Comparison of ENCODE assay signal across 8 cellular contexts in the genomic region with DNA sequence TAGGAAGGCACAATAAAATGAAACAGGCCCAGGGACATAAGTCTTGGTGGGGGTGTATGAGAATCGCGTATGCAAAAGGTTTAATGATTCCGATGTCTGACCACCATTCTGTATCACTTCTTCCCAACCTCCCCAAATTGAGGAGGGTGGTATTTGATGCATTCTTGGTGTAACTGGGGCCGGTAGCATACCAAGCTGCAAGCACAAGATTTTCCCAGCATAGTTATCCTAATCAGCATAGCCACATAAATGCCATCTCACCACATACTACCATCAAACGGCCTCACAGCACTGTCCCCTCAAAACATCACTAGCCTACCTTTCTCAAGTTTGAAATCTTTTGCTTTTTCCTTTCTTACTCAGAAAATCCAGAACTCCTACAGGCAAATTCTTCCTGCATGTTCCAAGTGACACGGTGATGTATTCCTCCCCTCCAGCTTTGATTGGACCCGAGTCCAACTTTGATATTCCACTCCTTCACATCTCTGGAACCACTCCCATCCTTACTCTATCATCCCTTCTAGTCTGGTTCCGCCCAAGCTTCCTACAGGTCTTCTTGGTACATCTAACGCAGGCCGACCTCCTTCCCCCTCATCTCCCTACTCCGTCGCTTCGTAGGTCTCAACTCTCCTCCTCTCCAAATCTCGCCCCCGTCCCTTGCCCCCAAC. TPM values are rescaled to one million over a fixed set of nuclear protein-coding genes. Genes with fewer than 3 reads are reported as not detected.
DNase-seq lines count a peak whose midpoint lies in the region; ATAC-seq and TF ChIP-seq lines count a peak whose summit lies in the region.

No MANE protein-coding gene starts in this region.

- H3K4me1 Mint-ChIP-seq in activated CD8-positive, alpha-beta memory T cell treated with anti-CD3 and anti-CD28 coated beads, Interleukin-2, amount 10 ng/mL, durations not matched to agents 7 days and 5 days, result peaks cover 43% of the 10 kb centered on the region
- peaks cover 41 to 48% of the 10 kb centered on the region in 2 donors for H3K4me1 Mint-ChIP-seq in natural killer cell

- no peak for ATAC-seq in activated CD8-positive, alpha-beta memory T cell treated with anti-CD3 and anti-CD28 coated beads, Interleukin-2, amount 10 ng/mL, durations not matched to agents 7 days and 5 days
- ATAC-seq in natural killer cell (no peak), HG03025 (IDR thresholded peaks at IDR 0.05; ENCODE audit: low FRiP score, unreplicated experiment) (no peak)

- no peaks in the 10 kb centered on the region for H3K9me3 Mint-ChIP-seq in activated CD8-positive, alpha-beta memory T cell treated with anti-CD3 and anti-CD28 coated beads, Interleukin-2, amount 10 ng/mL, durations not matched to agents 7 days and 5 days (ENCODE audit: low read depth)
- H3K9me3 Mint-ChIP-seq in natural killer cell, result no peaks in the 10 kb centered on the region

- DNase-seq in activated CD8-positive, alpha-beta memory T cell treated with anti-CD3 and anti-CD28 coated beads, Interleukin-2, amount 10 ng/mL, durations not matched to agents 7 days and 5 days, result no peak
- DNase-seq in activated CD8-positive, alpha-beta memory T cell treated with anti-CD3 and anti-CD28 coated beads for 24 hours, result no peak
- DNase-seq in RWPE1 (ENCODE audit: low spot score) (peak; percentile 49), epithelial cell of esophagus (ENCODE audit: low read depth) (peak; percentile 59), natural killer cell (no peak), ureter (ENCODE audit: low spot score) (no peak), cortex of kidney (lab: John Stamatoyannopoulos, UW) (no peak)

- TF ChIP-seq CTCF in RWPE1 (conservative IDR thresholded peaks at IDR 0.05; ENCODE audit: low read depth), result no peak
- TF ChIP-seq CTCF in epithelial cell of esophagus (IDR thresholded peaks at IDR 0.05; ENCODE audit: insufficient read depth, low read depth, low read length, missing control alignments), result no peak
- TF ChIP-seq CTCF in natural killer cell (IDR thresholded peaks at IDR 0.05), result no peak

- peak overlapping the region; percentile 89 for H3K4me3 ChIP-seq in epithelial cell of esophagus (ENCODE audit: low read length)

- H3K36me3 Mint-ChIP-seq in activated CD8-positive, alpha-beta memory T cell treated with anti-CD3 and anti-CD28 coated beads, Interleukin-2, amount 10 ng/mL, durations not matched to agents 7 days and 5 days, result peaks cover 43% of the 10 kb centered on the region
- H3K36me3 Mint-ChIP-seq in natural killer cell, result peaks cover 11% of the 10 kb centered on the region

- no peaks in the 10 kb centered on the region for H3K27me3 Mint-ChIP-seq in activated CD8-positive, alpha-beta memory T cell treated with anti-CD3 and anti-CD28 coated beads, Interleukin-2, amount 10 ng/mL, durations not matched to agents 7 days and 5 days
- no peaks in the 10 kb centered on the region for H3K27me3 Mint-ChIP-seq in natural killer cell (ENCODE audit: low read depth in 2 of 2)

- intact Hi-C loops in natural killer cell (cut with micrococcal nuclease), result loop anchor here (2.0 kb wide), 1 partner anchor 22 kb away; no protein-coding TSS in a partner anchor

- peak overlapping the region; percentile 98 for H3K4me3 Mint-ChIP-seq in activated CD8-positive, alpha-beta memory T cell treated with anti-CD3 and anti-CD28 coated beads, Interleukin-2, amount 10 ng/mL, durations not matched to agents 7 days and 5 days
- peak overlapping the region; percentile 92 for H3K4me3 Mint-ChIP-seq in natural killer cell

- CTCF ChIA-PET in activated CD8-positive, alpha-beta memory T cell treated with anti-CD3 and anti-CD28 coated beads, Interleukin-2, amount 10 ng/mL, durations not matched to agents 7 days and 5 days (lab: Charles Lee), result interaction anchor here (0.7 to 7.7 kb wide), 10 partner anchors 11 to 806 kb away, joined by 3 to 68 read pairs (median 3); partner anchors contain the start of genes ENTREP3 and FDPS
- CTCF ChIA-PET in RWPE1 (lab: Yijun Ruan, JAX), result interaction anchor here (1.8 kb wide), 1 partner anchor 22 kb away, joined by 8 read pairs; no protein-coding TSS in a partner anchor

- H3K27ac ChIP-seq in RWPE1, result peak overlapping the region; percentile 96

- peak overlapping the region; percentile 95 for H3K27ac Mint-ChIP-seq in activated CD8-positive, alpha-beta memory T cell treated with anti-CD3 and anti-CD28 coated beads, Interleukin-2, amount 10 ng/mL, durations not matched to agents 7 days and 5 days
- peak overlapping the region; percentile 85 to 98 for H3K27ac Mint-ChIP-seq in natural killer cell

- POLR2A ChIA-PET in RWPE1 (lab: Yijun Ruan, JAX; ENCODE audit: low non-redundant PET), result interaction anchor here (0.9 to 1.1 kb wide), 2 partner anchors 11 to 51 kb away, joined by 3 to 5 read pairs; partner anchors contain the start of gene SCAMP3

RNA-seq across cellular contexts. Expression of gene CLK2, which starts 0.7 kb away (rescaled TPM):
- total RNA-seq in activated CD8-positive, alpha-beta memory T cell treated with anti-CD3 and anti-CD28 coated beads, Interleukin-2, amount 10 ng/mL, durations not matched to agents 7 days and 5 days, result 100 to 1,000 TPM in 1 of 2 experiments, 10 to 100 TPM in 1; 94.8 to 108 TPM
- total RNA-seq in natural killer cell (10 to 100 TPM; 70.4 to 97.5 (median 84.4) TPM), ureter (80.5 TPM)

RNA-seq across cellular contexts. Expression of gene HCN3, which starts 4.7 kb away (rescaled TPM):
- 1 to 10 TPM; 5.4 to 6.1 TPM for total RNA-seq in activated CD8-positive, alpha-beta memory T cell treated with anti-CD3 and anti-CD28 coated beads, Interleukin-2, amount 10 ng/mL, durations not matched to agents 7 days and 5 days
- total RNA-seq in natural killer cell (1 to 10 TPM; 2.0 to 3.4 (median 2.6) TPM), ureter (4.7 TPM)

RNA-seq across cellular contexts. Expression of gene SCAMP3, which starts 10.4 kb away (rescaled TPM):
- total RNA-seq in activated CD8-positive, alpha-beta memory T cell treated with anti-CD3 and anti-CD28 coated beads, Interleukin-2, amount 10 ng/mL, durations not matched to agents 7 days and 5 days, result 100 to 1,000 TPM in 1 of 2 experiments, 10 to 100 TPM in 1; 82.0 to 108 TPM
- 10 to 100 TPM; 59.7 to 72.1 (median 65.0) TPM for total RNA-seq in natural killer cell
- total RNA-seq in ureter, result 62.6 TPM

RNA-seq across cellular contexts. Expression of gene ENTREP3, which starts 17.3 kb away (rescaled TPM):
- 10 to 100 TPM; 30.7 to 32.3 TPM for total RNA-seq in activated CD8-positive, alpha-beta memory T cell treated with anti-CD3 and anti-CD28 coated beads, Interleukin-2, amount 10 ng/mL, durations not matched to agents 7 days and 5 days
- total RNA-seq in natural killer cell, result 1 to 10 TPM; 6.9 to 10.0 (median 8.9) TPM
- 21.8 TPM for total RNA-seq in ureter

RNA-seq across cellular contexts. Expression of gene PKLR, which starts 28.6 kb away (rescaled TPM):
- not detected for total RNA-seq in activated CD8-positive, alpha-beta memory T cell treated with anti-CD3 and anti-CD28 coated beads, Interleukin-2, amount 10 ng/mL, durations not matched to agents 7 days and 5 days
- under 1 TPM in 1 of 3 donors, not detected in 2; 0.12 TPM for total RNA-seq in natural killer cell
- total RNA-seq in ureter, result not detected

Comparison
In these comparisons a context has a peak if more than half of its experiments do, and no peak if none do; other contexts are left out.
1. DNase-seq: peak in RWPE1 (single experiment) and epithelial cell of esophagus (single experiment); none in activated CD8-positive, alpha-beta memory T cell treated with anti-CD3 and anti-CD28 coated beads, Interleukin-2, amount 10 ng/mL, durations not matched to agents 7 days and 5 days (single experiment), activated CD8-positive, alpha-beta memory T cell treated with anti-CD3 and anti-CD28 coated beads for 24 hours (single experiment), natural killer cell (single experiment), ureter (single experiment) and cortex of kidney (single experiment).